In genomic region chr15:90986790-90987507, GRCh38 we compare ENCODE assay signal across 11 cellular contexts. TPM values are rescaled to one million over a fixed set of nuclear protein-coding genes. Genes with fewer than 3 reads are reported as not detected.
DNase-seq lines count a peak whose midpoint lies in the region; ATAC-seq, FAIRE-seq and TF ChIP-seq lines count a peak whose summit lies in the region.
"Had no signal": no experiment of that assay in that cellular context is flagged by ENCODE, and none has a peak within 500 bp of the region (broad histone marks: within the 10 kb centered on the region; RNA-seq: fewer than 3 reads in every experiment).

No MANE protein-coding gene starts in this region.

- TF ChIP-seq EP300 in K562 (IDR thresholded peaks at IDR 0.05; ENCODE audit: low read length) = no peak

- no peaks in the 10 kb centered on the region for H3K9me3 ChIP-seq in K562 (replicated peaks; ENCODE audit: control insufficient read depth, insufficient read depth, low read depth, low read length)

- H3K79me2 ChIP-seq in K562 (ENCODE audit: control insufficient read depth, insufficient read depth, low read length) = peaks cover 94% of the 10 kb centered on the region

- H3K9me1 ChIP-seq in K562 (ENCODE audit: control insufficient read depth, insufficient read depth, low read length) = no peaks in the 10 kb centered on the region

- H4K20me1 ChIP-seq in K562 (replicated peaks; ENCODE audit: control insufficient read depth, insufficient read depth, low read length) = peaks cover 9% of the 10 kb centered on the region; the same call in 1 of the 2 replicates

- POLR2A ChIA-PET in K562 (lab: Yijun Ruan, JAX) = interaction anchor here (1.2 to 5.6 kb wide), 5 partner anchors 8 to 54 kb away, joined by 3 to 51 read pairs (median 6); partner anchors contain the start of genes HDDC3 and VPS33B

- H3K9ac ChIP-seq in K562 (ENCODE audit: insufficient read depth in 1 of 2, low read depth in 2 of 2, low read length in 2 of 2) = peak overlapping the region; percentile 4 to 48; a peak in 1 of 4 replicates

- 78% methylated on average over 11 of the region's 11 CpGs for WGBS in K562 (ENCODE audit: insufficient coverage, low coverage, missing lambda C conversion rate)

- ATAC-seq in GM19395 (IDR thresholded peaks at IDR 0.05; ENCODE audit: unreplicated experiment) (peak; percentile 51), HG03280 (IDR thresholded peaks at IDR 0.05; ENCODE audit: unreplicated experiment) (peak; percentile 55), K562 (no peak), HG03460 (IDR thresholded peaks at IDR 0.05; ENCODE audit: unreplicated experiment) (no peak)

- peak overlapping the region; percentile 7; the same call in 1 of the 2 replicates for H3K4me3 ChIP-seq in GM06990 (replicated peaks; ENCODE audit: low read depth, low read length)
- H3K4me3 ChIP-seq in K562 = no peak overlapping the region

- CTCF ChIA-PET in K562 (lab: Yijun Ruan, JAX; ENCODE audit: low intra/inter-chr PET ratio) = no interaction called here

- H3K4me2 ChIP-seq in K562 (ENCODE audit: insufficient read depth, low read length) = no peak overlapping the region

- no peak for FAIRE-seq in K562 (lab: Jason Lieb, UNC)
- FAIRE-seq in urothelium cell line (lab: Jason Lieb, UNC) = no peak

- no peak overlapping the region for H2AFZ ChIP-seq in K562 (ENCODE audit: low read depth, low read length)

- no peak overlapping the region; the same call in 2 of the 3 replicates for H3K27ac ChIP-seq in K562 (ENCODE audit: extremely low read depth, low read depth, low read length)
- H3K27ac ChIP-seq: HL-60 had no signal

- BruUV-seq in K562 (replicated peaks; lab: Mats Ljungman, UMichigan) = no TSS peak

- in situ Hi-C loops in K562 (cut with MboI) = no loop called here

- intact Hi-C loops in K562 (cut with micrococcal nuclease) = no loop called here

- no peak for TF ChIP-seq RAD21 in K562 (CRISPR knock-in tag; conservative IDR thresholded peaks at IDR 0.05 in 1 of 2, IDR thresholded peaks at IDR 0.05 in 1 of 2)

- DNase-seq in GM06990 (ENCODE audit: extremely low read depth, insufficient read length) (no peak), K562 (ENCODE audit: extremely low read depth in 1 of 4, low spot score in 3 of 4) (no peak), SHP77 treated with DMSO at 0.1 percent for 48 hours (lab: John Stamatoyannopoulos, UW) (no peak), urothelium cell line (ENCODE audit: low spot score) (no peak)
- no peak for DNase-seq in stimulated activated CD4-positive, alpha-beta T cell treated with anti-CD3 and anti-CD28 coated beads, Interleukin-15, amount 100 ng/mL, for 24 hours
- DNase-seq: NCI-H226; stimulated activated CD4-positive, alpha-beta T cell treated with anti-CD3 and anti-CD28 coated beads, Interleukin-2, amount 100 ng/mL, for 48 hours had no signal

- H3K27me3 ChIP-seq in GM06990 (replicated peaks; ENCODE audit: control insufficient read depth, insufficient read depth, low read length) (no peaks in the 10 kb centered on the region), K562 (ENCODE audit: control insufficient read depth in 2 of 2, insufficient read depth in 2 of 2, low read length in 2 of 2) (no peaks in the 10 kb centered on the region)

- H3K36me3 ChIP-seq in GM06990 (ENCODE audit: control insufficient read depth, insufficient read depth, low read length) (peaks cover 2% of the 10 kb centered on the region), K562 (ENCODE audit: control insufficient read depth, insufficient read depth, low read length) (peaks cover 45% of the 10 kb centered on the region)

- no peak for TF ChIP-seq CTCF in GM06990 (IDR thresholded peaks at IDR 0.05; ENCODE audit: insufficient read depth, low read length, poor library complexity, severe bottlenecking)
- no peak for TF ChIP-seq CTCF in K562 (IDR thresholded peaks at IDR 0.05 in 2 of 3, conservative IDR thresholded peaks at IDR 0.05 in 1 of 3; ENCODE audit: insufficient read depth in 2 of 3, low read depth in 1 of 3, low read length in 3 of 3)

- peaks cover 21 to 29% of the 10 kb centered on the region in 2 experiments; a peak in 4 of 5 replicates for H3K4me1 ChIP-seq in K562 (replicated peaks in 1 of 2; ENCODE audit: control insufficient read depth in 2 of 2, insufficient read depth in 2 of 2, low read length in 2 of 2)

- no peak for TF ChIP-seq POLR2A in K562 (conservative IDR thresholded peaks at IDR 0.05)

RNA-seq across cellular contexts. Expression of gene PRC1, which starts 7.4 kb away (rescaled TPM):
- 402 and 749 TPM in 2 replicates for total RNA-seq in K562 (2011; cell fraction: chromatin; rRNA removed; ENCODE audit: low replicate concordance)
- total RNA-seq in K562 (2011; cell fraction: nucleolus; rRNA removed) = 233 and 300 TPM in 2 replicates
- total RNA-seq in K562 (2011; cell fraction: nucleoplasm; rRNA removed) = 292 and 338 TPM in 2 replicates
- total RNA-seq in K562 (2014; rRNA removed) (226 and 263 TPM in 2 replicates), K562 (2014; rRNA removed; fragmentation: Illumina TruSeq; extraction: Trizol) (201 and 210 TPM in 2 replicates), K562 (2015; rRNA removed; fragmentation: Illumina TruSeq; extraction: Trizol) (223 and 228 TPM in 2 replicates), K562 (2021) (150 and 181 TPM in 2 replicates)
- polyA plus RNA-seq in K562 (2011; rRNA removed) (391 and 460 TPM in 2 replicates), K562 (2014; fragmentation: Illumina TruSeq; extraction: Trizol) (248 and 284 TPM in 2 replicates), K562 (2014; fragmentation: Nextera tagmentation; extraction: Ambion mirVana) (100 to 1,000 TPM; 156 to 240 TPM), K562 (2014; rRNA removed) (256 and 264 TPM in 2 replicates)
- polyA plus RNA-seq in K562 (2011; cell fraction: cytosol; rRNA removed) = 329 and 446 TPM in 2 replicates
- polyA plus RNA-seq in K562 (2011; cell fraction: nucleus; rRNA removed) = 1,023 and 1,561 TPM in 2 replicates
- 176 and 186 TPM in 2 replicates for polyA plus RNA-seq in K562 (2012)
- 342 and 344 TPM in 2 replicates for polyA minus RNA-seq in K562 (2011; rRNA and poly(A)+ RNA removed)
- polyA minus RNA-seq in K562 (2011; cell fraction: cytosol; rRNA and poly(A)+ RNA removed) = 145 and 166 TPM in 2 replicates
- polyA minus RNA-seq in K562 (2011; cell fraction: nucleus; rRNA and poly(A)+ RNA removed) = 175 and 402 TPM in 2 replicates

RNA-seq across cellular contexts. Expression of gene RCCD1, which starts 32.3 kb away (rescaled TPM):
- 100 and 115 TPM in 2 replicates for total RNA-seq in K562 (2011; cell fraction: chromatin; rRNA removed; ENCODE audit: low replicate concordance)
- 74.7 and 75.5 TPM in 2 replicates for total RNA-seq in K562 (2011; cell fraction: nucleolus; rRNA removed)
- total RNA-seq in K562 (2011; cell fraction: nucleoplasm; rRNA removed) = 86.9 and 97.7 TPM in 2 replicates
- 38.1 and 41.2 TPM in 2 replicates for total RNA-seq in K562 (2014; rRNA removed)
- 17.0 and 18.0 TPM in 2 replicates for total RNA-seq in K562 (2014; rRNA removed; fragmentation: Illumina TruSeq; extraction: Trizol)
- total RNA-seq in K562 (2015; rRNA removed; fragmentation: Illumina TruSeq; extraction: Trizol) = 16.7 and 23.7 TPM in 2 replicates
- total RNA-seq in K562 (2021) = 44.0 and 45.9 TPM in 2 replicates
- 28.5 and 39.6 TPM in 2 replicates for polyA plus RNA-seq in K562 (2011; rRNA removed)
- polyA plus RNA-seq in K562 (2011; cell fraction: cytosol; rRNA removed) = 17.6 and 22.6 TPM in 2 replicates
- polyA plus RNA-seq in K562 (2011; cell fraction: nucleus; rRNA removed) = 232 and 244 TPM in 2 replicates
- 41.3 and 51.9 TPM in 2 replicates for polyA plus RNA-seq in K562 (2012)
- polyA plus RNA-seq in K562 (2014; fragmentation: Illumina TruSeq; extraction: Trizol) = 22.3 and 24.7 TPM in 2 replicates
- polyA plus RNA-seq in K562 (2014; fragmentation: Nextera tagmentation; extraction: Ambion mirVana) = 10 to 100 TPM; 11.1 to 12.2 TPM
- 45.2 and 51.4 TPM in 2 replicates for polyA plus RNA-seq in K562 (2014; rRNA removed)
- 10.3 and 13.1 TPM in 2 replicates for polyA minus RNA-seq in K562 (2011; rRNA and poly(A)+ RNA removed)
- polyA minus RNA-seq in K562 (2011; cell fraction: cytosol; rRNA and poly(A)+ RNA removed) = 9.4 and 12.6 TPM in 2 replicates
- polyA minus RNA-seq in K562 (2011; cell fraction: nucleus; rRNA and poly(A)+ RNA removed) = 25.3 and 29.9 TPM in 2 replicates

RNA-seq across cellular contexts. Expression of gene VPS33B, which starts 35.4 kb away (rescaled TPM):
- total RNA-seq in K562 (2011; cell fraction: chromatin; rRNA removed; ENCODE audit: low replicate concordance) = 35.4 and 57.8 TPM in 2 replicates
- total RNA-seq in K562 (2011; cell fraction: nucleolus; rRNA removed) = 34.5 and 42.0 TPM in 2 replicates
- 28.3 and 30.4 TPM in 2 replicates for total RNA-seq in K562 (2011; cell fraction: nucleoplasm; rRNA removed)
- total RNA-seq in K562 (2014; rRNA removed) (9.4 and 10.2 TPM in 2 replicates), K562 (2014; rRNA removed; fragmentation: Illumina TruSeq; extraction: Trizol) (14.3 and 14.8 TPM in 2 replicates), K562 (2015; rRNA removed; fragmentation: Illumina TruSeq; extraction: Trizol) (13.0 and 13.5 TPM in 2 replicates), K562 (2021) (19.6 and 19.9 TPM in 2 replicates)
- polyA plus RNA-seq in K562 (2011; rRNA removed) (25.5 and 28.0 TPM in 2 replicates), K562 (2014; fragmentation: Illumina TruSeq; extraction: Trizol) (12.4 and 16.3 TPM in 2 replicates), K562 (2014; fragmentation: Nextera tagmentation; extraction: Ambion mirVana) (10 to 100 TPM in 1 of 2 experiments, 1 to 10 TPM in 1; 9.8 to 10.7 TPM), K562 (2014; rRNA removed) (12.7 and 15.1 TPM in 2 replicates)
- 12.5 and 12.9 TPM in 2 replicates for polyA plus RNA-seq in K562 (2011; cell fraction: cytosol; rRNA removed)
- polyA plus RNA-seq in K562 (2011; cell fraction: nucleus; rRNA removed) = 34.8 and 45.4 TPM in 2 replicates
- 22.2 and 32.7 TPM in 2 replicates for polyA plus RNA-seq in K562 (2012)
- 13.7 and 22.8 TPM in 2 replicates for polyA minus RNA-seq in K562 (2011; rRNA and poly(A)+ RNA removed)
- 4.2 and 20.6 TPM in 2 replicates for polyA minus RNA-seq in K562 (2011; cell fraction: cytosol; rRNA and poly(A)+ RNA removed)
- 7.9 and 12.8 TPM in 2 replicates for polyA minus RNA-seq in K562 (2011; cell fraction: nucleus; rRNA and poly(A)+ RNA removed)

RNA-seq across cellular contexts. Expression of gene UNC45A, which starts 51.9 kb away (rescaled TPM):
- total RNA-seq in K562 (2011; cell fraction: chromatin; rRNA removed; ENCODE audit: low replicate concordance) = 131 and 331 TPM in 2 replicates
- 205 and 228 TPM in 2 replicates for total RNA-seq in K562 (2011; cell fraction: nucleolus; rRNA removed)
- 113 and 152 TPM in 2 replicates for total RNA-seq in K562 (2011; cell fraction: nucleoplasm; rRNA removed)
- total RNA-seq in K562 (2014; rRNA removed) (59.8 and 65.2 TPM in 2 replicates), K562 (2014; rRNA removed; fragmentation: Illumina TruSeq; extraction: Trizol) (19.2 and 22.6 TPM in 2 replicates), K562 (2015; rRNA removed; fragmentation: Illumina TruSeq; extraction: Trizol) (47.7 and 52.5 TPM in 2 replicates), K562 (2021) (79.0 and 79.3 TPM in 2 replicates)
- polyA plus RNA-seq in K562 (2011; rRNA removed) (43.7 and 56.7 TPM in 2 replicates), K562 (2014; fragmentation: Illumina TruSeq; extraction: Trizol) (35.7 and 46.7 TPM in 2 replicates), K562 (2014; fragmentation: Nextera tagmentation; extraction: Ambion mirVana) (10 to 100 TPM; 22.4 to 23.1 TPM), K562 (2014; rRNA removed) (54.5 and 55.5 TPM in 2 replicates)
- polyA plus RNA-seq in K562 (2011; cell fraction: cytosol; rRNA removed) = 46.7 and 62.9 TPM in 2 replicates
- polyA plus RNA-seq in K562 (2011; cell fraction: nucleus; rRNA removed) = 163 and 164 TPM in 2 replicates
- polyA plus RNA-seq in K562 (2012) = 75.1 and 75.7 TPM in 2 replicates
- polyA minus RNA-seq in K562 (2011; rRNA and poly(A)+ RNA removed) = 51.9 and 58.7 TPM in 2 replicates
- 50.4 and 51.9 TPM in 2 replicates for polyA minus RNA-seq in K562 (2011; cell fraction: cytosol; rRNA and poly(A)+ RNA removed)
- polyA minus RNA-seq in K562 (2011; cell fraction: nucleus; rRNA and poly(A)+ RNA removed) = 51.0 and 77.4 TPM in 2 replicates

RNA-seq across cellular contexts. Expression of gene HDDC3, which starts 54.6 kb away (rescaled TPM):
- total RNA-seq in K562 (2011; cell fraction: chromatin; rRNA removed; ENCODE audit: low replicate concordance) = 27.3 and 60.3 TPM in 2 replicates
- total RNA-seq in K562 (2011; cell fraction: nucleolus; rRNA removed) = 59.5 and 62.4 TPM in 2 replicates
- total RNA-seq in K562 (2011; cell fraction: nucleoplasm; rRNA removed) = 46.9 and 47.9 TPM in 2 replicates
- 54.1 and 64.9 TPM in 2 replicates for total RNA-seq in K562 (2014; rRNA removed)
- total RNA-seq in K562 (2014; rRNA removed; fragmentation: Illumina TruSeq; extraction: Trizol) = 28.2 and 33.0 TPM in 2 replicates
- total RNA-seq in K562 (2015; rRNA removed; fragmentation: Illumina TruSeq; extraction: Trizol) = 36.6 and 36.9 TPM in 2 replicates
- 42.6 and 43.0 TPM in 2 replicates for total RNA-seq in K562 (2021)
- polyA plus RNA-seq in K562 (2011; rRNA removed) = 30.8 and 33.4 TPM in 2 replicates
- 37.1 and 49.7 TPM in 2 replicates for polyA plus RNA-seq in K562 (2011; cell fraction: cytosol; rRNA removed)
- polyA plus RNA-seq in K562 (2011; cell fraction: nucleus; rRNA removed) = 37.0 and 41.5 TPM in 2 replicates
- 29.7 and 31.4 TPM in 2 replicates for polyA plus RNA-seq in K562 (2012)
- polyA plus RNA-seq in K562 (2014; fragmentation: Illumina TruSeq; extraction: Trizol) = 51.7 and 54.2 TPM in 2 replicates
- 10 to 100 TPM; 14.9 to 21.3 TPM for polyA plus RNA-seq in K562 (2014; fragmentation: Nextera tagmentation; extraction: Ambion mirVana)
- polyA plus RNA-seq in K562 (2014; rRNA removed) = 55.8 and 65.8 TPM in 2 replicates
- polyA minus RNA-seq in K562 (2011; rRNA and poly(A)+ RNA removed) = 21.5 and 26.2 TPM in 2 replicates
- 10.3 and 15.1 TPM in 2 replicates for polyA minus RNA-seq in K562 (2011; cell fraction: cytosol; rRNA and poly(A)+ RNA removed)
- 28.9 and 44.4 TPM in 2 replicates for polyA minus RNA-seq in K562 (2011; cell fraction: nucleus; rRNA and poly(A)+ RNA removed)

Comparison
In these comparisons a context has a peak if more than half of its experiments do, and no peak if none do; other contexts are left out.
1. ATAC-seq: peak in GM19395 (single experiment) and HG03280 (single experiment); none in K562 (single experiment) and HG03460 (single experiment).